16 cellular contexts compared by ENCODE assay signal in the genomic region with DNA sequence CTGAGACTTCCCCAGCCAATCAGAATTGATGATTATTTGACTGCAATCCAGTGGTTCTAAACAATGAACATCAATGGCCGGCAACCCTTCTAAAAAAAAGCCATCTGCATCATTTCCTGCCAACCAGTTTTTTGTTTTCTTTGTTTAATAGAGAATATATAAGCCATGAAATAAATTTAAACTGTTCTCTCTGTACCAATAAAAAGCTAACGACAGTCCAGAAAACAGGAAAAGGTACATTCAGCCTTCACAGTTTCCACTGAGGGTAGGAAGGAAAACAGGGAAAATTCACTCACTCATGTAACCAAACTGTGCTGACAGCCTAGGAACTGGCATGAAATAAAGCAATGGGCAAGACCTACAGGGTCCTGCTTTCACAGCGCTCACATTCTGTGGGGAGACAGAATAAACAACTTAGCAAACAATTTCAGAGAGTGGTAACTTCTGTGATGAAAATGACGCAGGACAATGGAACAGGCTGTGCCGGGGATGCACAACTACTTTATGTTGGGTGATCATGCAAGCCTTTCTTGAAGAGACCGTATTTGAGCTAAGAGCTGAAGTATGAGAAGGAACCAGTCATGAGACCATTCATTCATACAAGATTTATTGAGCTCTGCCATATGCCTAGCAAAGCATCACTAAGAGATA.
DNase-seq lines count a peak whose midpoint lies in the region; ATAC-seq and TF ChIP-seq lines count a peak whose summit lies in the region.
"Had no signal": no experiment of that assay in that cellular context is flagged by ENCODE, and none has a peak within 500 bp of the region (broad histone marks: within the 10 kb centered on the region; RNA-seq: fewer than 3 reads in every experiment).

No MANE protein-coding gene starts in this region.

- no peaks in the 10 kb centered on the region for H3K79me1 ChIP-seq in mesendoderm (ENCODE audit: low read length)

- CTCF ChIA-PET in GM10248 (lab: Yijun Ruan, JAX): interaction anchor here (1.5 to 2.7 kb wide), 2 partner anchors 17 to 66 kb away, joined by 4 to 11 read pairs; no protein-coding TSS in a partner anchor

- H3K4me1 ChIP-seq in mesendoderm (ENCODE audit: control insufficient read depth, low read depth, low read length): peaks cover 8% of the 10 kb centered on the region
- peaks cover 17 to 30% of the 10 kb centered on the region in 2 donors for H3K4me1 ChIP-seq in gastrocnemius medialis
- H3K4me1 ChIP-seq: BE2C had no signal

- H3K27ac Mint-ChIP-seq in endothelial cell (ENCODE audit: unreplicated experiment) (peak overlapping the region; percentile 58), type B pancreatic cell (no peak overlapping the region)
- H3K27ac Mint-ChIP-seq: CD4-positive, alpha-beta memory T cell had no signal

- in situ Hi-C loops in gastrocnemius medialis (cut with MboI; ENCODE audit: low sequenced_read_pairs in 4 of 4): loop anchor here in 3 of 4 donors (25.0 kb wide), 2 partner anchors 721 to 871 kb away; partner anchors contain the start of gene ADAMTS9 (in 1 of the 3)

- no peak overlapping the region for H4K8ac ChIP-seq in mesendoderm (ENCODE audit: low read depth, low read length)

- TF ChIP-seq CTCF in VCaP (conservative IDR thresholded peaks at IDR 0.05): no peak
- TF ChIP-seq CTCF in endothelial cell (IDR thresholded peaks at IDR 0.05; ENCODE audit: unreplicated experiment): no peak
- TF ChIP-seq CTCF in gastrocnemius medialis (IDR thresholded peaks at IDR 0.05 in 4 of 5, conservative IDR thresholded peaks at IDR 0.05 in 1 of 5): no peak
- no peak for TF ChIP-seq CTCF in GM10248 (IDR thresholded peaks at IDR 0.05; ENCODE audit: control extremely low read depth, extremely low read depth, low read depth, missing control alignments)
- TF ChIP-seq CTCF in type B pancreatic cell (conservative IDR thresholded peaks at IDR 0.05): no peak

- intact Hi-C loops in gastrocnemius medialis (cut with DNase I; ENCODE audit: low total_unique reads): no loop called here

- H3K9me3 Mint-ChIP-seq in endothelial cell (ENCODE audit: unreplicated experiment) (no peaks in the 10 kb centered on the region), type B pancreatic cell (no peaks in the 10 kb centered on the region)

- no peak for TF ChIP-seq POLR2A in gastrocnemius medialis (IDR thresholded peaks at IDR 0.05)

- WGBS in mesendoderm (ENCODE audit: extremely low coverage, insufficient coverage, low lambda C conversion rate): no CpG with 5 or more reads among the region's 6 CpGs

- H3K27me3 ChIP-seq in mesendoderm (ENCODE audit: insufficient read depth, low read length, poor library complexity): no peaks in the 10 kb centered on the region
- H3K27me3 ChIP-seq in gastrocnemius medialis: no peaks in the 10 kb centered on the region
- H3K27me3 ChIP-seq: BE2C had no signal

- no peaks in the 10 kb centered on the region for H3K27me3 Mint-ChIP-seq in endothelial cell (ENCODE audit: unreplicated experiment)
- H3K27me3 Mint-ChIP-seq in type B pancreatic cell: no peaks in the 10 kb centered on the region
- H3K27me3 Mint-ChIP-seq: CD4-positive, alpha-beta memory T cell had no signal

- H3K27ac ChIP-seq in VCaP (peak overlapping the region; percentile 55), mesendoderm (ENCODE audit: low read depth, low read length) (no peak overlapping the region), gastrocnemius medialis (peak overlapping the region in 3 of 4 donors; percentile 56 to 65 (median 62))

- peak overlapping the region; percentile 15 for H3K23ac ChIP-seq in mesendoderm (ENCODE audit: low read length)

- no peak overlapping the region for H4K5ac ChIP-seq in mesendoderm (ENCODE audit: low read length)

- H3K9me3 ChIP-seq in gastrocnemius medialis: no peaks in the 10 kb centered on the region
- H3K9me3 ChIP-seq: BE2C had no signal

- H3K4ac ChIP-seq in mesendoderm (ENCODE audit: low read depth, low read length): no peak overlapping the region

- no peak overlapping the region for H3K18ac ChIP-seq in mesendoderm (ENCODE audit: low read length)

- no peak overlapping the region for H3K9ac ChIP-seq in mesendoderm (ENCODE audit: low read length)

- H3K36me3 ChIP-seq in mesendoderm (ENCODE audit: control insufficient read depth, insufficient read depth, low read length) (no peaks in the 10 kb centered on the region), gastrocnemius medialis (no peaks in the 10 kb centered on the region)
- H3K36me3 ChIP-seq: BE2C had no signal

- no peak overlapping the region for H2AK5ac ChIP-seq in mesendoderm (ENCODE audit: low read length)

- ATAC-seq in gastrocnemius medialis (no peak), GM21619 (IDR thresholded peaks at IDR 0.05; ENCODE audit: unreplicated experiment) (no peak)
- ATAC-seq: K562 had no signal

- H3K4me2 ChIP-seq in mesendoderm (ENCODE audit: low read length): no peak overlapping the region

- H3K4me3 ChIP-seq in mesendoderm (ENCODE audit: low read length) (no peak overlapping the region), gastrocnemius medialis (no peak overlapping the region)
- H3K4me3 ChIP-seq: K562 had no signal

- DNase-seq in endothelial cell (ENCODE audit: low spot score) (no peak), mesendoderm (no peak), gastrocnemius medialis (no peak), GM10248 (ENCODE audit: extremely low spot score) (no peak), type B pancreatic cell (ENCODE audit: extremely low spot score, unreplicated experiment) (no peak)
- DNase-seq: BE2C; CD4-positive, alpha-beta memory T cell; GF-D8; GOT3; NCI-H2107; NCI-H345; NCI-H69; NK-92 treated with Interleukin-12 subunit alpha and Interleukin-12 subunit beta, amount 100 ng/mL, for 24 hours had no signal

- H2BK5ac ChIP-seq in mesendoderm (ENCODE audit: low read length): peak overlapping the region; percentile 64

- H3K4me3 Mint-ChIP-seq in endothelial cell (ENCODE audit: unreplicated experiment) (no peak overlapping the region), type B pancreatic cell (no peak overlapping the region)
- H3K4me3 Mint-ChIP-seq: CD4-positive, alpha-beta memory T cell had no signal

- peaks cover 48% of the 10 kb centered on the region for H3K4me1 Mint-ChIP-seq in endothelial cell (ENCODE audit: unreplicated experiment)
- peaks cover 35% of the 10 kb centered on the region for H3K4me1 Mint-ChIP-seq in type B pancreatic cell (ENCODE audit: unreplicated experiment)
- H3K4me1 Mint-ChIP-seq: CD4-positive, alpha-beta memory T cell had no signal

- POLR2A ChIA-PET in GM10248 (lab: Yijun Ruan, JAX): no interaction called here

- H3K79me2 ChIP-seq in mesendoderm (ENCODE audit: control insufficient read depth, insufficient read depth, low read length): no peaks in the 10 kb centered on the region

- H3K36me3 Mint-ChIP-seq in endothelial cell (ENCODE audit: low read depth, unreplicated experiment) (no peaks in the 10 kb centered on the region), type B pancreatic cell (peaks cover 4% of the 10 kb centered on the region)
- H3K36me3 Mint-ChIP-seq: CD4-positive, alpha-beta memory T cell had no signal

- H3K56ac ChIP-seq in mesendoderm (ENCODE audit: low read length): no peak overlapping the region

- no peak overlapping the region for H2BK120ac ChIP-seq in mesendoderm (ENCODE audit: low read depth, low read length)

- no peak overlapping the region for H2BK15ac ChIP-seq in mesendoderm (replicated peaks; ENCODE audit: low read depth)
